ENCODE assay signal across 8 cellular contexts in the genomic region with DNA sequence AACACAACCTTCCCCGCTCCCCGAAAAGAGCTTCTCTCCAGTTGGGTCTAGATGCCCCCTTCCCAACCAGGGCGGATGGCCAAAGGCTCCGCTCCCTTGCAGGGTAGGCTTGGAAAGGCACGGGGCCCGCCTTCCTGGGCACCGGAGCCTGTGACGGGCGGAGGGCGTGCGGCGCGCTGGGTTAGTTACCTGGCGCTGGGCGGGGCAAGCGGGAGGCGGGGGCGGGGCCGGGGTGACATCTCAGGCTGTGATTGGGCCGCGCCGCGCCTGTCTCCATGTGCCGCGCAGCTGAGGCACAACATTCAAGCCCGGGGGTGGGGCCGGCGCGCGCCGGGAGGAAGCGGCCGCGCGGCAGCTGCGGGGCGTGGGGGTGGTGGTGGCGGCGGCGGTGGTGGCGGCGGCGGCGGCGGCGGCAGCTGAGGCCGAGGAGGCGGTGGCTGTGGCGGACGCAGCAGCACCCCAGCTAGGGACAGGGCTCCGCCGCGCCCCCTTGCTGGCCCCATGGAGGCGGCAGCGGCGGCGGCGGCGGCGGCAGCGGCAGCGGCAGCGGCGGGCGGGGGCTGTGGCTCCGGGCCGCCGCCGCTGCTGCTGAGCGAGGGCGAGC. TPM values are rescaled to one million over a fixed set of nuclear protein-coding genes. Genes with fewer than 3 reads are reported as not detected.
A peak's percentile ranks its signal among the peaks of the same experiment; 100 is the strongest.
DNase-seq lines count a peak whose midpoint lies in the region; ATAC-seq, FAIRE-seq and TF ChIP-seq lines count a peak whose summit lies in the region.

TSS of gene REPS2 (plus strand) at position 298 of the 604 bp plus-strand sequence. CDS start at position 502, 204 bp downstream.

- peak; percentile 97 for ATAC-seq in GM23338

- H2AFZ ChIP-seq in GM23338 (peak within 1 kb of the TSS; percentile 69; the same call in 1 of the 2 replicates), neural progenitor cell (replicated peaks) (peak within 1 kb of the TSS; percentile 100)

- H3K27ac ChIP-seq in GM23338 (ENCODE audit: low read depth) (no peak within 1 kb of the TSS), SJSA1 (no peak within 1 kb of the TSS), neural progenitor cell (no peak within 1 kb of the TSS), stomach (peak within 1 kb of the TSS; percentile 66 to 85 (median 73))

- TF ChIP-seq EP300 in stomach (IDR thresholded peaks at IDR 0.05), result no peak

- no peak for FAIRE-seq in frontal cortex (lab: Jason Lieb, UNC)

- H3K4me3 ChIP-seq in GM23338, result peak within 1 kb of the TSS; percentile 56
- H3K4me3 ChIP-seq in SJSA1, result peak within 1 kb of the TSS; percentile 46
- H3K4me3 ChIP-seq in neural progenitor cell, result peak within 1 kb of the TSS; percentile 89
- peak within 1 kb of the TSS; percentile 59 to 76 (median 64) for H3K4me3 ChIP-seq in stomach

- no peaks in the 10 kb centered on the region for H4K20me1 ChIP-seq in GM23338 (replicated peaks; ENCODE audit: insufficient read depth)
- peaks cover 3% of the 10 kb centered on the region for H4K20me1 ChIP-seq in neural progenitor cell (ENCODE audit: low read depth)

- DNase-seq in DMS79 (lab: John Stamatoyannopoulos, UW), result peak; percentile 21
- DNase-seq in GM23338 (ENCODE audit: low spot score), result peak; percentile 90
- peak; percentile 36 for DNase-seq in LHCN-M2 (ENCODE audit: low read depth)
- peak in 1 of 2 experiments; percentile 55 for DNase-seq in SJSA1 (ENCODE audit: low read depth in 1 of 2, low spot score in 2 of 2)
- peak; percentile 51 for DNase-seq in activated gamma-delta T cell treated with anti-CD3 and anti-CD28 coated beads, Interleukin-2, amount 50 U/mL, for 16 hours (ENCODE audit: low read depth)
- peak; percentile 81 to 84 for DNase-seq in frontal cortex (ENCODE audit: low spot score in 2 of 2)
- DNase-seq in neural progenitor cell (ENCODE audit: low spot score), result peak; percentile 96
- DNase-seq in stomach, result peak; percentile 92

- WGBS in stomach, 5 donors, result 0 to 46% (median 14%) methylated on average over 6 to 64 of the region's 71 CpGs; no CpG with 5 or more reads in 1 of the 5 donors

- H3K4me2 ChIP-seq in GM23338 (peak within 1 kb of the TSS; percentile 81), neural progenitor cell (peak within 1 kb of the TSS; percentile 97)

- no peaks in the 10 kb centered on the region for H3K9me2 ChIP-seq in GM23338 (ENCODE audit: insufficient read depth)

- peaks cover 5% of the 10 kb centered on the region for H3K27me3 Mint-ChIP-seq in GM23338 (ENCODE audit: insufficient read depth, low read depth, poor library complexity)
- H3K27me3 Mint-ChIP-seq in neural progenitor cell (ENCODE audit: insufficient read depth, low read depth), result peaks cover 31% of the 10 kb centered on the region

- no peaks in the 10 kb centered on the region for H3K36me3 Mint-ChIP-seq in GM23338 (ENCODE audit: low read depth)
- H3K36me3 Mint-ChIP-seq in neural progenitor cell, result no peaks in the 10 kb centered on the region

- peaks cover 5% of the 10 kb centered on the region; the same call in 2 of the 3 replicates for H3K4me1 Mint-ChIP-seq in GM23338
- peaks cover 3% of the 10 kb centered on the region for H3K4me1 Mint-ChIP-seq in neural progenitor cell

- no peaks in the 10 kb centered on the region for H3K36me3 ChIP-seq in GM23338 (ENCODE audit: insufficient read depth)
- H3K36me3 ChIP-seq in SJSA1, result no peaks in the 10 kb centered on the region
- H3K36me3 ChIP-seq in neural progenitor cell, result no peaks in the 10 kb centered on the region
- no peaks in the 10 kb centered on the region for H3K36me3 ChIP-seq in stomach

- peaks cover 17% of the 10 kb centered on the region for H3K27me3 ChIP-seq in GM23338 (ENCODE audit: insufficient read depth)
- H3K27me3 ChIP-seq in SJSA1 (replicated peaks), result no peaks in the 10 kb centered on the region
- peaks cover 40% of the 10 kb centered on the region for H3K27me3 ChIP-seq in neural progenitor cell
- H3K27me3 ChIP-seq in stomach, result peaks cover 0 to 4% (median 0%) of the 10 kb centered on the region in 3 donors

- H3K9me3 Mint-ChIP-seq in GM23338 (no peaks in the 10 kb centered on the region; the same call in 2 of the 3 replicates), neural progenitor cell (peaks cover 12% of the 10 kb centered on the region)

- H3K79me2 ChIP-seq in GM23338 (replicated peaks; ENCODE audit: insufficient read depth) (no peaks in the 10 kb centered on the region), neural progenitor cell (ENCODE audit: low read depth) (no peaks in the 10 kb centered on the region)

- no peak within 1 kb of the TSS for H3K9ac ChIP-seq in neural progenitor cell

- no peaks in the 10 kb centered on the region for H3F3A ChIP-seq in GM23338 (replicated peaks; ENCODE audit: low read depth)
- H3F3A ChIP-seq in neural progenitor cell (ENCODE audit: low read depth), result peaks cover 7% of the 10 kb centered on the region

- no peak for TF ChIP-seq CTCF in GM23338 (conservative IDR thresholded peaks at IDR 0.05; ENCODE audit: low read depth in 2 of 2)
- no peak for TF ChIP-seq CTCF in neural progenitor cell (IDR thresholded peaks at IDR 0.05)
- no peak for TF ChIP-seq CTCF in stomach (IDR thresholded peaks at IDR 0.05)

- intact Hi-C loops in stomach (cut with DNase I; ENCODE audit: low total_unique reads), result no loop called here

- no peak for TF ChIP-seq POLR2A in stomach (IDR thresholded peaks at IDR 0.05)

- H3K27ac Mint-ChIP-seq in GM23338, result no peak within 1 kb of the TSS
- peak within 1 kb of the TSS; percentile 89 for H3K27ac Mint-ChIP-seq in neural progenitor cell

- H3K4me3 Mint-ChIP-seq in GM23338, result peak within 1 kb of the TSS; percentile 86
- peak within 1 kb of the TSS; percentile 95 for H3K4me3 Mint-ChIP-seq in neural progenitor cell

- H3K9me3 ChIP-seq in SJSA1 (replicated peaks) (no peaks in the 10 kb centered on the region), neural progenitor cell (ENCODE audit: low read depth) (no peaks in the 10 kb centered on the region), stomach (peaks cover 0 to 13% (median 6%) of the 10 kb centered on the region in 4 donors)

- H3K4me1 ChIP-seq in GM23338 (ENCODE audit: insufficient read depth) (no peaks in the 10 kb centered on the region), SJSA1 (replicated peaks) (peaks cover 5% of the 10 kb centered on the region), neural progenitor cell (no peaks in the 10 kb centered on the region), stomach (peaks cover 0 to 10% (median 5%) of the 10 kb centered on the region in 4 donors)

TF ChIP-seq in GM23338, 12 proteins besides CTCF, POLR2A, EP300 and RAD21 (continues in another document):
- TF ChIP-seq STAT1 (IDR thresholded peaks at IDR 0.05; ENCODE audit: unreplicated experiment), result no peak

RNA-seq across cellular contexts. Expression of gene REPS2, which starts in this region (rescaled TPM):
- 2.6 and 4.4 TPM in 2 replicates for total RNA-seq in GM23338 (2014; rRNA removed; shearing (Covaris generic))
- polyA plus RNA-seq in GM23338 (2016; fragmentation: Nextera tagmentation; extraction: Ambion mirVana) (1.2 and 2.2 TPM in 2 replicates), stomach (10 to 100 TPM in 1 of 3 donors, 1 to 10 TPM in 2; 7.0 to 11.3 (median 7.3) TPM)
- total RNA-seq in LHCN-M2 (2014; rRNA removed) (1.7 and 3.7 TPM in 2 replicates), frontal cortex (31.4 TPM), neural progenitor cell (ENCODE audit: low replicate concordance) (1.2 and 4.1 TPM in 2 replicates), stomach (100 to 1,000 TPM in 1 of 5 donors, 10 to 100 TPM in 2, 1 to 10 TPM in 2; 6.1 to 281 (median 22.5) TPM)
- 0.47 TPM for polyA plus RNA-seq in LHCN-M2 (2012)
- 0.44 and 1.8 TPM in 2 replicates for total RNA-seq in SJSA1 (2014; rRNA removed; shearing (Covaris generic))

Comparison
In these comparisons a context has a peak if more than half of its experiments do, and no peak if none do; other contexts are left out.
1. H3K27ac ChIP-seq: peak in stomach (5 of 5); none in GM23338 (single experiment), SJSA1 (single experiment) and neural progenitor cell (single experiment).
2. Peak in every context shown above with its lines, with median percentiles within 50 percentile points of each other: H3K4me3 ChIP-seq.